In the genomic region with DNA sequence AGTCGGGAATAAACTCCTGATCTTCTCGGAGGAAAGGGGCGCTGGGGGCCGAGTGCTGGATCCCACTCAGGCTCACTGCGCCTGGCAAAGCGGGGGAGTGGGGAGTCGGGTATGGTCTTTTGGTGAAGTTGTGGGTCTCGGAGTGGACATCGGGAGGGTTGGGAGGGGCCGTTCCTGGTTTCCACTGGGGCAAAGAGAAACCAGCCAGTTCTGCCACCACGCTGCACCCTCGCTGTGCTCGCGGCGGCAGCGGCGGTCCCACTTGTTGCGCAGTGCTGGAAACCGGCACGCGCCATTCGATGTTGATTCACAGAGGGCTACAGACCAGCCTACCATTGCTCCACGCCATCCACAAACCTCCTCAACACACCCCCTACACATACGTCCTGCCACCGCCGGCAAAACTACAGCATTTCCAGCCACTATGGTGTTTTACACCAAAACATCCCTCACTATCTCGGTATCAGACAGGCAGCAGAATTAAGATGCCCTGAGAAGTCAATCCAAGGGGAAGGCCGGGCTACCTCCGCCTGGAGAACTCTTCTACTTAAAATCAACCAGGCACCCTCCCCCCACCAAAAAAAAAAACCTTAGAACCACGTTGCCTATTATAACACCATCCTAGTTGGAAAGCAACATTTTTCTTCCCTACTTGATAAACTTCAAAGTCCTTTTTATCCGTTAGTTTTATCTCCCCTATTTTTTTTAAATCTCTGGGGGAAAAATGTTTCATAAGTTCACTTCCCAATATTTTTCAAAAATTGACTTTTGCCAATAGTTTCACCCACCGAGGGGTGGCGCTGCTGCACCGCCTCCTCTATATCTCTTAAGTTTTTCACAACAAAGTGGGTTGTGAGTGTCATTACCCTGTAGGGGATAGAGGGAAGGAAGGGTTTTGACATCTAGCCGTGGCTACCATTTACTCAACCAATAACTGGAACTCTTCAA, we compare ENCODE assay signal across 1 cellular context.
TF ChIP-seq lines count a peak whose summit lies in the region.

No MANE protein-coding gene starts in this region.

TF ChIP-seq in HepG2, 621 proteins besides CTCF, POLR2A, EP300 and RAD21 (continued from another document and continues in another):
- TF ChIP-seq, protein P1, sequence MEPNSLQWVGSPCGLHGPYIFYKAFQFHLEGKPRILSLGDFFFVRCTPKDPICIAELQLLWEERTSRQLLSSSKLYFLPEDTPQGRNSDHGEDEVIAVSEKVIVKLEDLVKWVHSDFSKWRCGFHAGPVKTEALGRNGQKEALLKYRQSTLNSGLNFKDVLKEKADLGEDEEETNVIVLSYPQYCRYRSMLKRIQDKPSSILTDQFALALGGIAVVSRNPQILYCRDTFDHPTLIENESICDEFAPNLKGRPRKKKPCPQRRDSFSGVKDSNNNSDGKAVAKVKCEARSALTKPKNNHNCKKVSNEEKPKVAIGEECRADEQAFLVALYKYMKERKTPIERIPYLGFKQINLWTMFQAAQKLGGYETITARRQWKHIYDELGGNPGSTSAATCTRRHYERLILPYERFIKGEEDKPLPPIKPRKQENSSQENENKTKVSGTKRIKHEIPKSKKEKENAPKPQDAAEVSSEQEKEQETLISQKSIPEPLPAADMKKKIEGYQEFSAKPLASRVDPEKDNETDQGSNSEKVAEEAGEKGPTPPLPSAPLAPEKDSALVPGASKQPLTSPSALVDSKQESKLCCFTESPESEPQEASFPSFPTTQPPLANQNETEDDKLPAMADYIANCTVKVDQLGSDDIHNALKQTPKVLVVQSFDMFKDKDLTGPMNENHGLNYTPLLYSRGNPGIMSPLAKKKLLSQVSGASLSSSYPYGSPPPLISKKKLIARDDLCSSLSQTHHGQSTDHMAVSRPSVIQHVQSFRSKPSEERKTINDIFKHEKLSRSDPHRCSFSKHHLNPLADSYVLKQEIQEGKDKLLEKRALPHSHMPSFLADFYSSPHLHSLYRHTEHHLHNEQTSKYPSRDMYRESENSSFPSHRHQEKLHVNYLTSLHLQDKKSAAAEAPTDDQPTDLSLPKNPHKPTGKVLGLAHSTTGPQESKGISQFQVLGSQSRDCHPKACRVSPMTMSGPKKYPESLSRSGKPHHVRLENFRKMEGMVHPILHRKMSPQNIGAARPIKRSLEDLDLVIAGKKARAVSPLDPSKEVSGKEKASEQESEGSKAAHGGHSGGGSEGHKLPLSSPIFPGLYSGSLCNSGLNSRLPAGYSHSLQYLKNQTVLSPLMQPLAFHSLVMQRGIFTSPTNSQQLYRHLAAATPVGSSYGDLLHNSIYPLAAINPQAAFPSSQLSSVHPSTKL (CRISPR knock-in tag; IDR thresholded peaks at IDR 0.05), result no peak
- TF ChIP-seq ZNF354B (CRISPR knock-in tag; IDR thresholded peaks at IDR 0.05) (0 out of 2 replicates have a peak, but pooled peaks have one; percentile 49), KDM5B (CRISPR knock-in tag; IDR thresholded peaks at IDR 0.05; ENCODE audit: borderline replicate concordance) (peak; percentile 18; the same call in 1 of the 2 replicates), MIER3 (CRISPR knock-in tag; IDR thresholded peaks at IDR 0.05; ENCODE audit: borderline replicate concordance) (no peak), ZNF44 (CRISPR knock-in tag; IDR thresholded peaks at IDR 0.05) (no peak), CENPT (CRISPR knock-in tag; IDR thresholded peaks at IDR 0.05; ENCODE audit: low read depth) (no peak), RFXAP (CRISPR knock-in tag; IDR thresholded peaks at IDR 0.05; ENCODE audit: borderline replicate concordance) (no peak), SMAD1 (CRISPR knock-in tag; IDR thresholded peaks at IDR 0.05; ENCODE audit: borderline replicate concordance, low read depth) (no peak), GATAD1 (CRISPR knock-in tag; IDR thresholded peaks at IDR 0.05) (no peak), KDM1A (CRISPR knock-in tag; IDR thresholded peaks at IDR 0.05) (no peak), TBX3 (IDR thresholded peaks at IDR 0.05; ENCODE audit: borderline replicate concordance) (no peak), LCORL (IDR thresholded peaks at IDR 0.05) (no peak), LCORL (CRISPR knock-in tag; IDR thresholded peaks at IDR 0.05) (peak; percentile 5; the same call in 1 of the 2 replicates), TGIF2 (CRISPR knock-in tag; IDR thresholded peaks at IDR 0.05) (peak; percentile 39; the same call in 1 of the 2 replicates), NR1H2 (CRISPR knock-in tag; IDR thresholded peaks at IDR 0.05; ENCODE audit: borderline replicate concordance, low read depth) (no peak), TMF1 (CRISPR knock-in tag; IDR thresholded peaks at IDR 0.05; ENCODE audit: low read depth) (no peak), ZMYM3 (CRISPR knock-in tag; IDR thresholded peaks at IDR 0.05) (no peak), SIN3B (IDR thresholded peaks at IDR 0.05; ENCODE audit: low read length) (0 out of 2 replicates have a peak, but pooled peaks have one; percentile 49), ZNF431 (CRISPR knock-in tag; IDR thresholded peaks at IDR 0.05; ENCODE audit: borderline replicate concordance, low read depth) (no peak), SRF (IDR thresholded peaks at IDR 0.05; ENCODE audit: low read depth, low read length) (no peak), HOXA9 (CRISPR knock-in tag; IDR thresholded peaks at IDR 0.05; ENCODE audit: borderline replicate concordance) (no peak), ZNF777 (CRISPR knock-in tag; IDR thresholded peaks at IDR 0.05) (no peak), ZNF883 (CRISPR knock-in tag; IDR thresholded peaks at IDR 0.05; ENCODE audit: not compliant biosample characterization) (no peak), FOXC1 (CRISPR knock-in tag; IDR thresholded peaks at IDR 0.05; ENCODE audit: borderline replicate concordance) (no peak), NFKB2 (CRISPR knock-in tag; IDR thresholded peaks at IDR 0.05; ENCODE audit: borderline replicate concordance) (0 out of 2 replicates have a peak, but pooled peaks have one; percentile 9), YEATS2 (CRISPR knock-in tag; IDR thresholded peaks at IDR 0.05; ENCODE audit: borderline replicate concordance) (no peak), MEIS1 (CRISPR knock-in tag; IDR thresholded peaks at IDR 0.05; ENCODE audit: borderline replicate concordance) (no peak), ZNF790 (CRISPR knock-in tag; IDR thresholded peaks at IDR 0.05; ENCODE audit: borderline replicate concordance) (0 out of 2 replicates have a peak, but pooled peaks have one; percentile 45), ZNF816 (CRISPR knock-in tag; IDR thresholded peaks at IDR 0.05; ENCODE audit: borderline replicate concordance) (peak; percentile 48; the same call in 1 of the 2 replicates), ZNF260 (CRISPR knock-in tag; IDR thresholded peaks at IDR 0.05; ENCODE audit: borderline replicate concordance, low read depth) (no peak), KMT2B (CRISPR knock-in tag; IDR thresholded peaks at IDR 0.05) (0 out of 2 replicates have a peak, but pooled peaks have one; percentile 27), ZNF550 (CRISPR knock-in tag; IDR thresholded peaks at IDR 0.05; ENCODE audit: borderline replicate concordance) (no peak), ZFAT (CRISPR knock-in tag; conservative IDR thresholded peaks at IDR 0.05) (no peak), TAF1 (CRISPR knock-in tag; IDR thresholded peaks at IDR 0.05) (peak; percentile 5), NFRKB (IDR thresholded peaks at IDR 0.05) (no peak), ZBTB7B (CRISPR knock-in tag; IDR thresholded peaks at IDR 0.05) (0 out of 2 replicates have a peak, but pooled peaks have one; percentile 5), ZNF343 (CRISPR knock-in tag; IDR thresholded peaks at IDR 0.05) (0 out of 2 replicates have a peak, but pooled peaks have one; percentile 39), IKZF1 (IDR thresholded peaks at IDR 0.05) (no peak), POLR2AphosphoS2 (IDR thresholded peaks at IDR 0.05; ENCODE audit: low read depth, low read length) (0 out of 2 replicates have a peak, but pooled peaks have one; percentile 19), ZNF773 (CRISPR knock-in tag; IDR thresholded peaks at IDR 0.05; ENCODE audit: borderline replicate concordance) (no peak), HNRNPLL (IDR thresholded peaks at IDR 0.05; ENCODE audit: low read depth, low read length, poor library complexity, severe bottlenecking) (peak; percentile 67), GPN1 (CRISPR knock-in tag; IDR thresholded peaks at IDR 0.05; ENCODE audit: borderline replicate concordance) (no peak), POLR2G (IDR thresholded peaks at IDR 0.05; ENCODE audit: low read depth, low read length) (no peak; the same call in none of the 2 replicates), ZNF230 (CRISPR knock-in tag; IDR thresholded peaks at IDR 0.05) (0 out of 2 replicates have a peak, but pooled peaks have one; percentile 71), AGO1 (IDR thresholded peaks at IDR 0.05; ENCODE audit: low read depth, low read length, poor library complexity, severe bottlenecking) (no peak), POLR2AphosphoS5 (IDR thresholded peaks at IDR 0.05; ENCODE audit: low read depth, low read length) (no peak; the same call in 1 of the 2 replicates)
- TF ChIP-seq, protein P2, sequence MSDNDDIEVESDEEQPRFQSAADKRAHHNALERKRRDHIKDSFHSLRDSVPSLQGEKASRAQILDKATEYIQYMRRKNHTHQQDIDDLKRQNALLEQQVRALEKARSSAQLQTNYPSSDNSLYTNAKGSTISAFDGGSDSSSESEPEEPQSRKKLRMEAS (IDR thresholded peaks at IDR 0.05), result peak; percentile 40; the same call in 1 of the 2 replicates
- TF ChIP-seq, protein P3, sequence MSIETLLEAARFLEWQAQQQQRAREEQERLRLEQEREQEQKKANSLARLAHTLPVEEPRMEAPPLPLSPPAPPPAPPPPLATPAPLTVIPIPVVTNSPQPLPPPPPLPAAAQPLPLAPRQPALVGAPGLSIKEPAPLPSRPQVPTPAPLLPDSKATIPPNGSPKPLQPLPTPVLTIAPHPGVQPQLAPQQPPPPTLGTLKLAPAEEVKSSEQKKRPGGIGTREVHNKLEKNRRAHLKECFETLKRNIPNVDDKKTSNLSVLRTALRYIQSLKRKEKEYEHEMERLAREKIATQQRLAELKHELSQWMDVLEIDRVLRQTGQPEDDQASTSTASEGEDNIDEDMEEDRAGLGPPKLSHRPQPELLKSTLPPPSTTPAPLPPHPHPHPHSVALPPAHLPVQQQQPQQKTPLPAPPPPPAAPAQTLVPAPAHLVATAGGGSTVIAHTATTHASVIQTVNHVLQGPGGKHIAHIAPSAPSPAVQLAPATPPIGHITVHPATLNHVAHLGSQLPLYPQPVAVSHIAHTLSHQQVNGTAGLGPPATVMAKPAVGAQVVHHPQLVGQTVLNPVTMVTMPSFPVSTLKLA (IDR thresholded peaks at IDR 0.05), result no peak
- TF ChIP-seq, protein P4, sequence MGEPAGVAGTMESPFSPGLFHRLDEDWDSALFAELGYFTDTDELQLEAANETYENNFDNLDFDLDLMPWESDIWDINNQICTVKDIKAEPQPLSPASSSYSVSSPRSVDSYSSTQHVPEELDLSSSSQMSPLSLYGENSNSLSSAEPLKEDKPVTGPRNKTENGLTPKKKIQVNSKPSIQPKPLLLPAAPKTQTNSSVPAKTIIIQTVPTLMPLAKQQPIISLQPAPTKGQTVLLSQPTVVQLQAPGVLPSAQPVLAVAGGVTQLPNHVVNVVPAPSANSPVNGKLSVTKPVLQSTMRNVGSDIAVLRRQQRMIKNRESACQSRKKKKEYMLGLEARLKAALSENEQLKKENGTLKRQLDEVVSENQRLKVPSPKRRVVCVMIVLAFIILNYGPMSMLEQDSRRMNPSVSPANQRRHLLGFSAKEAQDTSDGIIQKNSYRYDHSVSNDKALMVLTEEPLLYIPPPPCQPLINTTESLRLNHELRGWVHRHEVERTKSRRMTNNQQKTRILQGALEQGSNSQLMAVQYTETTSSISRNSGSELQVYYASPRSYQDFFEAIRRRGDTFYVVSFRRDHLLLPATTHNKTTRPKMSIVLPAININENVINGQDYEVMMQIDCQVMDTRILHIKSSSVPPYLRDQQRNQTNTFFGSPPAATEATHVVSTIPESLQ (CRISPR knock-in tag; conservative IDR thresholded peaks at IDR 0.05), result no peak
- TF ChIP-seq, protein P5, sequence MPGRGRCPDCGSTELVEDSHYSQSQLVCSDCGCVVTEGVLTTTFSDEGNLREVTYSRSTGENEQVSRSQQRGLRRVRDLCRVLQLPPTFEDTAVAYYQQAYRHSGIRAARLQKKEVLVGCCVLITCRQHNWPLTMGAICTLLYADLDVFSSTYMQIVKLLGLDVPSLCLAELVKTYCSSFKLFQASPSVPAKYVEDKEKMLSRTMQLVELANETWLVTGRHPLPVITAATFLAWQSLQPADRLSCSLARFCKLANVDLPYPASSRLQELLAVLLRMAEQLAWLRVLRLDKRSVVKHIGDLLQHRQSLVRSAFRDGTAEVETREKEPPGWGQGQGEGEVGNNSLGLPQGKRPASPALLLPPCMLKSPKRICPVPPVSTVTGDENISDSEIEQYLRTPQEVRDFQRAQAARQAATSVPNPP (CRISPR knock-in tag; IDR thresholded peaks at IDR 0.05), result no peak
- TF ChIP-seq, protein P6, sequence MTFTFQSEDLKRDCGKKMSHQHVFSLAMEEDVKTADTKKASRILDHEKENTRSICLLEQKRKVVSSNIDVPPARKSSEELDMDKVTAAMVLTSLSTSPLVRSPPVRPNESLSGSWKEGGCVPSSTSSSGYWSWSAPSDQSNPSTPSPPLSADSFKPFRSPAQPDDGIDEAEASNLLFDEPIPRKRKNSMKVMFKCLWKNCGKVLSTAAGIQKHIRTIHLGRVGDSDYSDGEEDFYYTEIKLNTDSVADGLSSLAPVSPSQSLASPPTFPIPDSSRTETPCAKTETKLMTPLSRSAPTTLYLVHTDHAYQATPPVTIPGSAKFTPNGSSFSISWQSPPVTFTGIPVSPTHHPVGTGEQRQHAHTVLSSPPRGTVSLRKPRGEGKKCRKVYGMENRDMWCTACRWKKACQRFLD (CRISPR knock-in tag; IDR thresholded peaks at IDR 0.05; ENCODE audit: borderline replicate concordance), result no peak
- TF ChIP-seq, protein P7, sequence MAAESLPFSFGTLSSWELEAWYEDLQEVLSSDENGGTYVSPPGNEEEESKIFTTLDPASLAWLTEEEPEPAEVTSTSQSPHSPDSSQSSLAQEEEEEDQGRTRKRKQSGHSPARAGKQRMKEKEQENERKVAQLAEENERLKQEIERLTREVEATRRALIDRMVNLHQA (CRISPR knock-in tag; IDR thresholded peaks at IDR 0.05), result no peak
- TF ChIP-seq, protein P8, sequence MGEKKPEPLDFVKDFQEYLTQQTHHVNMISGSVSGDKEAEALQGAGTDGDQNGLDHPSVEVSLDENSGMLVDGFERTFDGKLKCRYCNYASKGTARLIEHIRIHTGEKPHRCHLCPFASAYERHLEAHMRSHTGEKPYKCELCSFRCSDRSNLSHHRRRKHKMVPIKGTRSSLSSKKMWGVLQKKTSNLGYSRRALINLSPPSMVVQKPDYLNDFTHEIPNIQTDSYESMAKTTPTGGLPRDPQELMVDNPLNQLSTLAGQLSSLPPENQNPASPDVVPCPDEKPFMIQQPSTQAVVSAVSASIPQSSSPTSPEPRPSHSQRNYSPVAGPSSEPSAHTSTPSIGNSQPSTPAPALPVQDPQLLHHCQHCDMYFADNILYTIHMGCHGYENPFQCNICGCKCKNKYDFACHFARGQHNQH (CRISPR knock-in tag; IDR thresholded peaks at IDR 0.05), result 0 out of 2 replicates have a peak, but pooled peaks have one; percentile 11
- TF ChIP-seq, protein P9, sequence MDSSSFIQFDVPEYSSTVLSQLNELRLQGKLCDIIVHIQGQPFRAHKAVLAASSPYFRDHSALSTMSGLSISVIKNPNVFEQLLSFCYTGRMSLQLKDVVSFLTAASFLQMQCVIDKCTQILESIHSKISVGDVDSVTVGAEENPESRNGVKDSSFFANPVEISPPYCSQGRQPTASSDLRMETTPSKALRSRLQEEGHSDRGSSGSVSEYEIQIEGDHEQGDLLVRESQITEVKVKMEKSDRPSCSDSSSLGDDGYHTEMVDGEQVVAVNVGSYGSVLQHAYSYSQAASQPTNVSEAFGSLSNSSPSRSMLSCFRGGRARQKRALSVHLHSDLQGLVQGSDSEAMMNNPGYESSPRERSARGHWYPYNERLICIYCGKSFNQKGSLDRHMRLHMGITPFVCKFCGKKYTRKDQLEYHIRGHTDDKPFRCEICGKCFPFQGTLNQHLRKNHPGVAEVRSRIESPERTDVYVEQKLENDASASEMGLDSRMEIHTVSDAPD (CRISPR knock-in tag; IDR thresholded peaks at IDR 0.05), result peak; percentile 38; the same call in 1 of the 2 replicates
